9 cellular contexts compared by ENCODE assay signal in the genomic region with DNA sequence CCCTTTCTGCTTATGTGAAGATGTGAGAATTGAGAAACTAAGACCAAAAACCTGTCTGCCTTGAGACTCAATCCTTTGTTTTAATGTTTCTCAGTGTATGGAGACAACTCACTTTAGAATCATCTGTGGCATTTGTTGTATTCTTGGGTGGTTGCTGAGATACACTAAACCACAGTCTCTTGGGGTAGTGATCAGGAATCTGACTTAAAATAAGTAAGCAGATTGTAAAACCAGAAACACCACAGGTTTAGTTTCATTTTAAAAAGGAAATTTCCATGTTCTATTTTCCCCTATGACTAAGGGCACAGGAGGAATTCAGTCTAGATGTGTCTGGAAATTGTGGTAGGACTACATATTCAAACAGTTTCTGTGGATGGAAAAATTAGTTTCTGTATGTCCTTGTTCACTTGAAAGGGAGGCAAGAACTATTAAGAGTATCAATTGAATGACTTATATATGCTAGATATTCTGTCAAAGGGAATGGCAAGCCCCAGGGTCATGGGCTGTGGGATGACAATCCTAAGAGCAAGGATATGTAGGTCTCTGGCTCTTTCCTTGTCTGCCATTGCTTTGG.
DNase-seq lines count a peak whose midpoint lies in the region; ATAC-seq, FAIRE-seq and TF ChIP-seq lines count a peak whose summit lies in the region.
"Had no signal": no experiment of that assay in that cellular context is flagged by ENCODE, and none has a peak within 500 bp of the region (broad histone marks: within the 10 kb centered on the region; RNA-seq: fewer than 3 reads in every experiment).

No MANE protein-coding gene starts in this region.

- no peaks in the 10 kb centered on the region for H3K27me3 ChIP-seq in Karpas-422 (ENCODE audit: low read length)

- no peak for FAIRE-seq in D721Med (lab: Jason Lieb, UNC)

- H3K4me1 ChIP-seq in Karpas-422 (ENCODE audit: low read length): no peaks in the 10 kb centered on the region
- H3K4me1 ChIP-seq: Caco-2 had no signal

- peak overlapping the region; percentile 63 for H3K27ac Mint-ChIP-seq in activated naive CD4-positive, alpha-beta T cell treated with anti-CD3 and anti-CD28 coated beads, Interleukin-2, amount 50 U/mL, for 24 hours
- H3K27ac Mint-ChIP-seq in stimulated activated naive CD8-positive, alpha-beta T cell treated with anti-CD3 and anti-CD28 coated beads, Interleukin-15, amount 100 ng/mL, for 72 hours: peak overlapping the region; percentile 57 to 91

- H3K4me3 ChIP-seq in epithelial cell of esophagus (ENCODE audit: low read length) (no peak overlapping the region), Karpas-422 (ENCODE audit: low read length) (no peak overlapping the region)

- no peak for TF ChIP-seq CTCF in epithelial cell of esophagus (IDR thresholded peaks at IDR 0.05; ENCODE audit: insufficient read depth, low read depth, low read length, missing control alignments)
- TF ChIP-seq CTCF in D721Med (IDR thresholded peaks at IDR 0.05; ENCODE audit: insufficient read depth, missing control alignments): no peak

- H3K4me1 Mint-ChIP-seq in activated naive CD4-positive, alpha-beta T cell treated with anti-CD3 and anti-CD28 coated beads, Interleukin-2, amount 50 U/mL, for 24 hours: peaks cover 28% of the 10 kb centered on the region
- H3K4me1 Mint-ChIP-seq in stimulated activated naive CD8-positive, alpha-beta T cell treated with anti-CD3 and anti-CD28 coated beads, Interleukin-15, amount 100 ng/mL, for 72 hours: peaks cover 29% of the 10 kb centered on the region

- peak; percentile 99 for ATAC-seq in stimulated activated naive CD8-positive, alpha-beta T cell treated with anti-CD3 and anti-CD28 coated beads, Interleukin-15, amount 100 ng/mL, for 72 hours

- H3K36me3 ChIP-seq in Karpas-422 (ENCODE audit: insufficient read depth, low read length): no peaks in the 10 kb centered on the region

- H3K27ac ChIP-seq in Karpas-422 (ENCODE audit: low read length): no peak overlapping the region

- H3K27me3 Mint-ChIP-seq in activated naive CD4-positive, alpha-beta T cell treated with anti-CD3 and anti-CD28 coated beads, Interleukin-2, amount 50 U/mL, for 24 hours: no peaks in the 10 kb centered on the region
- no peaks in the 10 kb centered on the region for H3K27me3 Mint-ChIP-seq in stimulated activated naive CD8-positive, alpha-beta T cell treated with anti-CD3 and anti-CD28 coated beads, Interleukin-15, amount 100 ng/mL, for 72 hours

- H3K36me3 Mint-ChIP-seq in activated naive CD4-positive, alpha-beta T cell treated with anti-CD3 and anti-CD28 coated beads, Interleukin-2, amount 50 U/mL, for 24 hours: no peaks in the 10 kb centered on the region

- H3K4me3 Mint-ChIP-seq in activated naive CD4-positive, alpha-beta T cell treated with anti-CD3 and anti-CD28 coated beads, Interleukin-2, amount 50 U/mL, for 24 hours: peak overlapping the region; percentile 37
- H3K4me3 Mint-ChIP-seq in stimulated activated naive CD8-positive, alpha-beta T cell treated with anti-CD3 and anti-CD28 coated beads, Interleukin-15, amount 100 ng/mL, for 72 hours: peak overlapping the region; percentile 41 to 69

- no peak overlapping the region for H2AFZ ChIP-seq in Karpas-422 (ENCODE audit: low read length)

- no peaks in the 10 kb centered on the region for H3K79me2 ChIP-seq in Karpas-422 (ENCODE audit: low read length)

- H4K20me1 ChIP-seq in Karpas-422 (ENCODE audit: insufficient read depth, low read depth, low read length): no peaks in the 10 kb centered on the region

- no peak overlapping the region for H3K4me2 ChIP-seq in Karpas-422 (ENCODE audit: low read depth, low read length, poor library complexity, severe bottlenecking)

- no peaks in the 10 kb centered on the region for H3K9me2 ChIP-seq in Karpas-422 (replicated peaks; ENCODE audit: insufficient read depth, low read length)

- DNase-seq in activated naive CD4-positive, alpha-beta T cell treated with anti-CD3 and anti-CD28 coated beads, Interleukin-2, amount 50 U/mL, for 16 hours: no peak
- DNase-seq in M059J (ENCODE audit: low read depth) (peak; percentile 90), epithelial cell of esophagus (ENCODE audit: low read depth) (peak; percentile 7), NOMO-1 (lab: John Stamatoyannopoulos, UW; ENCODE audit: unreplicated experiment in 2 of 2) (no peak), Karpas-422 (no peak), D721Med (ENCODE audit: insufficient read length, low spot score) (no peak)
- peak in 1 of 2 donors; percentile 11 for DNase-seq in stimulated activated naive CD8-positive, alpha-beta T cell treated with anti-CD3 and anti-CD28 coated beads, Interleukin-15, amount 100 ng/mL, for 72 hours
- DNase-seq: Caco-2 had no signal

- H3K9ac ChIP-seq in Karpas-422 (ENCODE audit: low read length): no peak overlapping the region

- no peaks in the 10 kb centered on the region for H3K9me3 ChIP-seq in Karpas-422 (ENCODE audit: low read length)
- H3K9me3 ChIP-seq: Caco-2 had no signal

- H3K9me3 Mint-ChIP-seq in activated naive CD4-positive, alpha-beta T cell treated with anti-CD3 and anti-CD28 coated beads, Interleukin-2, amount 50 U/mL, for 24 hours: no peaks in the 10 kb centered on the region
- H3K9me3 Mint-ChIP-seq in stimulated activated naive CD8-positive, alpha-beta T cell treated with anti-CD3 and anti-CD28 coated beads, Interleukin-15, amount 100 ng/mL, for 72 hours: peaks cover 23% of the 10 kb centered on the region in 2 donors

Comparison
In these comparisons a context has a peak if more than half of its experiments do, and no peak if none do; other contexts are left out.
1. DNase-seq: peak in M059J (single experiment) and epithelial cell of esophagus (single experiment); none in activated naive CD4-positive, alpha-beta T cell treated with anti-CD3 and anti-CD28 coated beads, Interleukin-2, amount 50 U/mL, for 16 hours (single experiment), NOMO-1 (0 of 2), Karpas-422 (single experiment) and D721Med (single experiment).